Comparison of ENCODE assay signal across 8 cellular contexts in genomic region chr1:41003640-41004220, GRCh38. TPM values are rescaled to one million over a fixed set of nuclear protein-coding genes. Genes with fewer than 3 reads are reported as not detected.
A peak's percentile ranks its signal among the peaks of the same experiment; 100 is the strongest.
DNase-seq lines count a peak whose midpoint lies in the region; ATAC-seq, FAIRE-seq and TF ChIP-seq lines count a peak whose summit lies in the region.

No MANE protein-coding gene starts in this region.

- H3K9ac ChIP-seq in astrocyte (ENCODE audit: low read length) = no peak overlapping the region

- H3K36me3 ChIP-seq in astrocyte (ENCODE audit: insufficient read depth, low read length) = peaks cover 80% of the 10 kb centered on the region
- no peaks in the 10 kb centered on the region for H3K36me3 ChIP-seq in hepatocyte (replicated peaks; ENCODE audit: insufficient read depth, low read depth)

- peak overlapping the region; percentile 81 for H3K27ac Mint-ChIP-seq in astrocyte (ENCODE audit: unreplicated experiment)

- peak overlapping the region; percentile 40 for H3K4me2 ChIP-seq in astrocyte (ENCODE audit: low read length)
- H3K4me2 ChIP-seq in hepatocyte = no peak overlapping the region

- peak overlapping the region; percentile 53 for H3K27ac ChIP-seq in astrocyte (ENCODE audit: low read depth, low read length)
- no peak overlapping the region for H3K27ac ChIP-seq in hepatocyte

- 49% methylated on average over 11 of the region's 11 CpGs for WGBS in hepatocyte (ENCODE audit: low lambda C conversion rate, missing lambda C conversion rate)

- no peaks in the 10 kb centered on the region for H3K27me3 ChIP-seq in astrocyte (ENCODE audit: insufficient read depth, low read length)
- H3K27me3 ChIP-seq in hepatocyte = no peaks in the 10 kb centered on the region

- DNase-seq in NAMALWA (ENCODE audit: low spot score) = peak; percentile 97
- peak; percentile 96 for DNase-seq in T1000 (lab: John Stamatoyannopoulos, UW)
- peak; percentile 98 for DNase-seq in astrocyte (ENCODE audit: low read depth)
- DNase-seq in hepatocyte (ENCODE audit: low spot score) = peak; percentile 93
- DNase-seq in stimulated activated CD4-positive, alpha-beta T cell treated with anti-CD3 and anti-CD28 coated beads, Interleukin-12 subunit alpha, Interleukin-12 subunit beta, amount 100 ng/mL, for 48 hours (ENCODE audit: low read depth in 2 of 3, low spot score in 1 of 3) = peak; percentile 81 to 87 (median 82)
- DNase-seq in retina = no peak

- peaks cover 9% of the 10 kb centered on the region for H3K79me2 ChIP-seq in astrocyte (ENCODE audit: insufficient read depth, low read length)
- H3K79me2 ChIP-seq in hepatocyte = no peaks in the 10 kb centered on the region

- no peaks in the 10 kb centered on the region for H3K9me2 ChIP-seq in hepatocyte (replicated peaks; ENCODE audit: insufficient read depth)

- peak; percentile 94 for ATAC-seq in HG02588 (IDR thresholded peaks at IDR 0.05; ENCODE audit: unreplicated experiment)

- H3K4me1 ChIP-seq in astrocyte (ENCODE audit: insufficient read depth, low read length) (peaks cover 23% of the 10 kb centered on the region), hepatocyte (ENCODE audit: insufficient read depth) (peaks cover 5% of the 10 kb centered on the region)

- H3K9me3 ChIP-seq in astrocyte (ENCODE audit: insufficient read depth, low read depth, low read length) (no peaks in the 10 kb centered on the region), hepatocyte (ENCODE audit: low read depth) (no peaks in the 10 kb centered on the region)

- H2AFZ ChIP-seq in astrocyte (ENCODE audit: low read depth, low read length) = no peak overlapping the region
- no peak overlapping the region for H2AFZ ChIP-seq in hepatocyte

- no peaks in the 10 kb centered on the region for H3K9me3 Mint-ChIP-seq in astrocyte (ENCODE audit: unreplicated experiment)

- H3K4me3 ChIP-seq in astrocyte (ENCODE audit: insufficient read depth, low read depth, low read length) = no peak overlapping the region
- H3K4me3 ChIP-seq in hepatocyte = no peak overlapping the region

- FAIRE-seq in astrocyte (lab: Jason Lieb, UNC) = peak; percentile 99

- H4K20me1 ChIP-seq in astrocyte (ENCODE audit: insufficient read depth, low read length) = peaks cover 69% of the 10 kb centered on the region
- H4K20me1 ChIP-seq in hepatocyte (ENCODE audit: insufficient read depth, poor library complexity, severe bottlenecking) = no peaks in the 10 kb centered on the region

- H3K4me1 Mint-ChIP-seq in astrocyte (ENCODE audit: low read depth, unreplicated experiment) = peaks cover 29% of the 10 kb centered on the region

- H3K36me3 Mint-ChIP-seq in astrocyte (ENCODE audit: low read depth, unreplicated experiment) = peaks cover 48% of the 10 kb centered on the region

- H3K4me3 Mint-ChIP-seq in astrocyte (ENCODE audit: unreplicated experiment) = no peak overlapping the region

- H3K27me3 Mint-ChIP-seq in astrocyte (ENCODE audit: low read depth, unreplicated experiment) = no peaks in the 10 kb centered on the region

- peak; percentile 65 for TF ChIP-seq CTCF in GM12874 (IDR thresholded peaks at IDR 0.05; ENCODE audit: insufficient read depth, low read depth, low read length)
- peak; percentile 59 for TF ChIP-seq CTCF in astrocyte (IDR thresholded peaks at IDR 0.05; ENCODE audit: insufficient read depth, low read depth, low read length)
- TF ChIP-seq CTCF in hepatocyte (IDR thresholded peaks at IDR 0.05; ENCODE audit: poor library complexity) = peak; percentile 55

RNA-seq across cellular contexts. Expression of gene SLFNL1, which starts 17.8 kb away (rescaled TPM):
- total RNA-seq in astrocyte (0.14 and 0.18 TPM in 2 replicates), hepatocyte (0.27 and 0.52 TPM in 2 replicates)
- polyA plus RNA-seq in hepatocyte = 0.18 and 1.8 TPM in 2 replicates

RNA-seq across cellular contexts. Expression of gene CTPS1, which starts 24.2 kb away (rescaled TPM):
- total RNA-seq in astrocyte = 80.4 and 91.4 TPM in 2 replicates
- total RNA-seq in hepatocyte = 37.9 and 44.9 TPM in 2 replicates
- 29.9 and 31.9 TPM in 2 replicates for polyA plus RNA-seq in hepatocyte
